8 cellular contexts compared by ENCODE assay signal in the genomic region with DNA sequence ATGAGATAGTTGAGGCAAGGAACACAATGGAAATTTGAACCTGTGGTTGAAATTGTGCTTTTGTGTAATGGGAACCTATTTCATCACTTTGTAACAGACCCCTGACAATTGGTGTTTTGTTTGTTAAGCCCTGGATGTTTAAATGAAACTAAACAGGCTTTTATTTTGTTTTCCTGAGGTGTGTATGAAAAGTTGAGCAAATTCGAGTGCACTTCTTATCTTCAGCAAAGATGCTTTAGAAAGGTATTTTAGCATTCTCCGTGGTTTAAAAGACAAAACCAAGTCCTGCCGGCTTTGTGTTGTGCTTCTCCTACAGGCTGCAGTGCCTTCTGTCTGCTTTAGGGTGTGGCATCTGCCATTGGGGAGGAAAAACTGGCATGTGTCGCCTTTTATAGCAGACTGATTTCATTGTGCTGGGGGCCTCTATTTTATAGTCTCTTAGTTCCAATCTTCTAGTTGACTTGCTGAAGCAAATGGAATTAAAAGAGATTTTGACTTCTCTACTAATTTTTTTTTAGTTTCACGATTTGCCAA. TPM values are rescaled to one million over a fixed set of nuclear protein-coding genes. Genes with fewer than 3 reads are reported as not detected.
DNase-seq lines count a peak whose midpoint lies in the region; ATAC-seq and TF ChIP-seq lines count a peak whose summit lies in the region.

No MANE protein-coding gene starts in this region.

- no peak overlapping the region for H3K4me3 Mint-ChIP-seq in memory B cell

- in situ Hi-C loops in ACHN (cut with HindIII; ENCODE audit: low pct_ligation_motif_present, low pct_unique_long_range_greater_than_20kb, low sequenced_read_pairs), result no loop called here

- H3K4me1 Mint-ChIP-seq in memory B cell, result peaks cover 17% of the 10 kb centered on the region

- 0 out of 2 replicates have a peak overlapping the region, but pooled peaks have one; percentile 14 for H3K4me2 ChIP-seq in KMS-11

- H3K27ac Mint-ChIP-seq in memory B cell, result peak overlapping the region; percentile 39

- no peaks in the 10 kb centered on the region for H4K20me1 ChIP-seq in KMS-11 (ENCODE audit: insufficient read depth)

- H2AFZ ChIP-seq in KMS-11 (ENCODE audit: low read depth), result no peak overlapping the region

- H3K27me3 Mint-ChIP-seq in memory B cell, result no peaks in the 10 kb centered on the region

- H3K9me3 Mint-ChIP-seq in memory B cell, result no peaks in the 10 kb centered on the region

- H3K9ac ChIP-seq in KMS-11 (no peak overlapping the region), adipocyte (ENCODE audit: low read length) (peak overlapping the region; percentile 66)

- H3K36me3 Mint-ChIP-seq in memory B cell, result no peaks in the 10 kb centered on the region

- no peaks in the 10 kb centered on the region for H3K9me3 ChIP-seq in adipocyte (ENCODE audit: control insufficient read depth, low read length)

- no peak overlapping the region for H3K4me3 ChIP-seq in KMS-11 (IDR thresholded peaks at IDR 0.05; ENCODE audit: insufficient read depth, low read depth, low read length)
- H3K4me3 ChIP-seq in adipocyte (ENCODE audit: low read length), result peak overlapping the region; percentile 51

- H3K36me3 ChIP-seq in KMS-11 (ENCODE audit: insufficient read depth) (no peaks in the 10 kb centered on the region), adipocyte (ENCODE audit: control insufficient read depth, insufficient read depth, low read length, severe bottlenecking) (no peaks in the 10 kb centered on the region)

- peaks cover 10% of the 10 kb centered on the region for H3K79me2 ChIP-seq in KMS-11 (ENCODE audit: insufficient read depth, low read depth)

- no peak for TF ChIP-seq CTCF in KMS-11 (conservative IDR thresholded peaks at IDR 0.05; ENCODE audit: low read depth, low read length)

- H3K27me3 ChIP-seq in KMS-11 (ENCODE audit: insufficient read depth, low read depth) (no peaks in the 10 kb centered on the region), adipocyte (replicated peaks; ENCODE audit: control insufficient read depth, insufficient read depth, low read length) (no peaks in the 10 kb centered on the region)

- H3K27ac ChIP-seq in KMS-11, result no peak overlapping the region

- peak; percentile 57 for DNase-seq in Ammon's horn (ENCODE audit: low spot score)
- DNase-seq in adipocyte (ENCODE audit: low read depth), result peak; percentile 49
- no peak for DNase-seq in memory B cell (ENCODE audit: low spot score in 2 of 2)
- DNase-seq in ACHN, result no peak
- DNase-seq in A172 (ENCODE audit: low spot score), result no peak
- no peak for DNase-seq in activated CD4-positive, alpha-beta T cell treated with anti-CD3 and anti-CD28 coated beads for 4 hours
- no peak for DNase-seq in NAMALWA (ENCODE audit: low spot score)

- ATAC-seq in memory B cell (ENCODE audit: low read depth), result no peak

- H3K4me1 ChIP-seq in KMS-11 (ENCODE audit: low read depth, poor library complexity, severe bottlenecking) (peaks cover 22% of the 10 kb centered on the region), adipocyte (ENCODE audit: control insufficient read depth, insufficient read depth, low read length) (peaks cover 23% of the 10 kb centered on the region)

RNA-seq across cellular contexts. Expression of a gene that starts 2.2 kb away (rescaled TPM):
- total RNA-seq in A172 (2014; rRNA removed; shearing (Covaris generic)), result 13.8 and 14.4 TPM in 2 replicates

Comparison
In these comparisons a context has a peak if more than half of its experiments do, and no peak if none do; other contexts are left out.
1. DNase-seq: peak in Ammon's horn (single experiment) and adipocyte (single experiment); none in memory B cell (0 of 2), ACHN (single experiment), A172 (single experiment), activated CD4-positive, alpha-beta T cell treated with anti-CD3 and anti-CD28 coated beads for 4 hours (0 of 2) and NAMALWA (single experiment).